22 cellular contexts compared by ENCODE assay signal in the genomic region with DNA sequence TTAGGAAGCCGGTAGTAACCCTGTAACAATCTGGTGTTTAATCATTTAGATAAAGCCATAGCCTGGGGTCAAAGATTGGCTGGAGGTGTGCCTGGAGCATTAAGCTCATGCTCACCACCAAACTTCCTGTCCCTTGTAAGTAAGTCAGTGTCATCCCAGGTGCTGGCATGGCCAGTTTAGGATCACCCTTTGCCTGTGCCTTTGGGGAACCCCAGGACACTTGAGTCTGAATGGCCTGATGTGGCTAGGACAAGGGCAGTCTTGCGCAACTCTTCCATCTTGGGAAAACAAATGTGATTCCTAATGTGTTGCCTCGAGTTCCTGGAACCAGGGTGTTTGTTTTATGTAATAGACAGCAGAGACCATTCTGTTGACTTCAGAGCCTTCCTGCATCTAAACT.
DNase-seq lines count a peak whose midpoint lies in the region; ATAC-seq, FAIRE-seq and TF ChIP-seq lines count a peak whose summit lies in the region.
"Had no signal": no experiment of that assay in that cellular context is flagged by ENCODE, and none has a peak within 500 bp of the region (broad histone marks: within the 10 kb centered on the region; RNA-seq: fewer than 3 reads in every experiment).

No MANE protein-coding gene starts in this region.

- no TSS peak for BruUV-seq in HCT116 (replicated peaks; lab: Mats Ljungman, UMichigan)

- peaks cover 0 to 9% of the 10 kb centered on the region in 2 experiments; a peak in 2 of 4 replicates for H3K9me3 ChIP-seq in HCT116 (ENCODE audit: control insufficient read depth in 1 of 2, insufficient read depth in 1 of 2, low read depth in 1 of 2, low read length in 2 of 2)
- H3K9me3 ChIP-seq in sigmoid colon = no peaks in the 10 kb centered on the region

- no peak overlapping the region for H3K27ac Mint-ChIP-seq in stimulated activated naive B cell treated with anti-CD40 and anti-IgM and Interleukin-4, amounts not matched to agents 10 μg/mL and 1 μg/mL and 100 μg/mL, for 72 hours
- H3K27ac Mint-ChIP-seq: activated CD4-positive, alpha-beta T cell treated with anti-CD3 and anti-CD28 coated beads for 36 hours; activated T-helper 2 cell treated with anti-CD3 and anti-CD28 coated beads, Interferon-gamma antibody, Interleukin-2, Interleukin-4, amounts not matched to agents 10 μg/mL and 5 μg/mL and 100 μg/mL, durations not matched to agents 14 hours and 24 hours and 36 hours; HFFc6; natural killer cell had no signal

- DNase-seq in HCT116 (ENCODE audit: low read depth, low spot score) (no peak), bronchial epithelial cell (ENCODE audit: low read depth) (no peak), left colon (no peak), sigmoid colon (no peak), GF-D8 (lab: John Stamatoyannopoulos, UW) (no peak), AML-193 (lab: John Stamatoyannopoulos, UW) (no peak)
- no peak for DNase-seq in stimulated activated naive B cell treated with anti-CD40 and anti-IgM and Interleukin-4, amounts not matched to agents 10 μg/mL and 1 μg/mL and 100 μg/mL, for 72 hours
- DNase-seq: activated CD4-positive, alpha-beta T cell treated with anti-CD3 and anti-CD28 coated beads for 36 hours; CD8-positive, alpha-beta memory T cell; DND-41; erythroblast; HFFc6; natural killer cell; NCI-H1048; NCI-H2081; NCI-H446; spleen; stimulated activated CD4-positive, alpha-beta T cell treated with anti-CD3 and anti-CD28 coated beads, Interleukin-4, amount 100 ng/mL, for 4 hours had no signal

- TF ChIP-seq POLR2A in HCT116 (IDR thresholded peaks at IDR 0.05; ENCODE audit: borderline replicate concordance, extremely low read depth, insufficient read depth, insufficient read length) (no peak), sigmoid colon (IDR thresholded peaks at IDR 0.05) (no peak)

- CTCF ChIA-PET in HCT116 (lab: Charles Lee) = no interaction called here

- RAD21 ChIA-PET in HCT116 (lab: Charles Lee; ENCODE audit: low non-redundant PET in 1 of 2, low total read pairs in 2 of 2, uncharacterized antibody in 2 of 2, unreplicated experiment in 2 of 2) = no interaction called here

- TF ChIP-seq EP300 in sigmoid colon (IDR thresholded peaks at IDR 0.05) = no peak

- H3K9ac ChIP-seq in HCT116 (ENCODE audit: low read length) = no peak overlapping the region
- H3K9ac ChIP-seq: KMS-11 had no signal

- H3K4me2 ChIP-seq in HCT116 (ENCODE audit: low read length) = no peak overlapping the region
- H3K4me2 ChIP-seq: KMS-11 had no signal

- H3K27me3 ChIP-seq in HCT116 (ENCODE audit: insufficient read depth, low read length) (no peaks in the 10 kb centered on the region), bronchial epithelial cell (ENCODE audit: control insufficient read depth, insufficient read depth, low read length) (no peaks in the 10 kb centered on the region), sigmoid colon (no peaks in the 10 kb centered on the region)
- H3K27me3 ChIP-seq: spleen had no signal

- H4K20me1 ChIP-seq in HCT116 (ENCODE audit: insufficient read depth) = no peaks in the 10 kb centered on the region

- H3K36me3 ChIP-seq in HCT116 (ENCODE audit: control insufficient read depth in 1 of 2, insufficient read depth in 2 of 2, low read length in 2 of 2) (no peaks in the 10 kb centered on the region), bronchial epithelial cell (ENCODE audit: control insufficient read depth, insufficient read depth, low read length) (no peaks in the 10 kb centered on the region), sigmoid colon (no peaks in the 10 kb centered on the region)

- FAIRE-seq in bronchial epithelial cell (lab: Jason Lieb, UNC) = peak; percentile 58
- FAIRE-seq: GM18507 had no signal

- peaks cover 17 to 34% of the 10 kb centered on the region in 2 donors for H3K36me3 Mint-ChIP-seq in stimulated activated naive B cell treated with anti-CD40 and anti-IgM and Interleukin-4, amounts not matched to agents 10 μg/mL and 1 μg/mL and 100 μg/mL, for 72 hours
- H3K36me3 Mint-ChIP-seq: natural killer cell had no signal

- peaks cover 4 to 5% of the 10 kb centered on the region in 2 donors for H3K9me3 Mint-ChIP-seq in stimulated activated naive B cell treated with anti-CD40 and anti-IgM and Interleukin-4, amounts not matched to agents 10 μg/mL and 1 μg/mL and 100 μg/mL, for 72 hours
- H3K9me3 Mint-ChIP-seq: CD8-positive, alpha-beta memory T cell; natural killer cell had no signal

- H3K9me2 ChIP-seq in HCT116 (ENCODE audit: insufficient read depth) = no peaks in the 10 kb centered on the region

- no peak overlapping the region for H3K4me3 Mint-ChIP-seq in stimulated activated naive B cell treated with anti-CD40 and anti-IgM and Interleukin-4, amounts not matched to agents 10 μg/mL and 1 μg/mL and 100 μg/mL, for 72 hours
- H3K4me3 Mint-ChIP-seq: activated CD4-positive, alpha-beta T cell treated with anti-CD3 and anti-CD28 coated beads for 36 hours; CD8-positive, alpha-beta memory T cell; HFFc6; natural killer cell had no signal

- H3K4me3 ChIP-seq in HCT116 (replicated peaks in 1 of 2; ENCODE audit: low read depth in 1 of 2, low read length in 2 of 2) (no peak overlapping the region), bronchial epithelial cell (ENCODE audit: low read depth, low read length) (no peak overlapping the region), sigmoid colon (no peak overlapping the region)
- H3K4me3 ChIP-seq: spleen had no signal

- POLR2A ChIA-PET in HCT116 (lab: Charles Lee) = no interaction called here

- WGBS in sigmoid colon, 2 donors = 39 to 69% methylated on average over 3 of the region's 3 CpGs

- intact Hi-C loops in HCT116 (cut with micrococcal nuclease) (no loop called here), left colon (cut with DNase I, micrococcal nuclease) (no loop called here), sigmoid colon (cut with DNase I) (no loop called here)

- no peak overlapping the region for H3K27ac ChIP-seq in HCT116 (ENCODE audit: low read depth, low read length)
- H3K27ac ChIP-seq in sigmoid colon = peak overlapping the region in 3 of 4 donors; percentile 20 to 60 (median 36)
- H3K27ac ChIP-seq: KMS-11 had no signal

- no peaks in the 10 kb centered on the region for H3K27me3 Mint-ChIP-seq in stimulated activated naive B cell treated with anti-CD40 and anti-IgM and Interleukin-4, amounts not matched to agents 10 μg/mL and 1 μg/mL and 100 μg/mL, for 72 hours
- H3K27me3 Mint-ChIP-seq: activated CD4-positive, alpha-beta T cell treated with anti-CD3 and anti-CD28 coated beads for 36 hours; CD8-positive, alpha-beta memory T cell had no signal

- no peak for TF ChIP-seq RAD21 in HCT116 (IDR thresholded peaks at IDR 0.05; ENCODE audit: low read depth)

- H3K79me2 ChIP-seq in HCT116 (ENCODE audit: insufficient read depth, low read length) = no peaks in the 10 kb centered on the region

- ATAC-seq in HCT116 (no peak), left colon (peak; percentile 86), HG03175 (IDR thresholded peaks at IDR 0.05; ENCODE audit: unreplicated experiment) (no peak)
- ATAC-seq in stimulated activated naive B cell treated with anti-CD40 and anti-IgM and Interleukin-4, amounts not matched to agents 10 μg/mL and 1 μg/mL and 100 μg/mL, for 72 hours (replicated peaks) = no peak
- ATAC-seq: activated CD4-positive, alpha-beta T cell treated with anti-CD3 and anti-CD28 coated beads for 36 hours; natural killer cell had no signal

- no peak overlapping the region for H2AFZ ChIP-seq in HCT116 (ENCODE audit: low read depth, low read length, poor library complexity, severe bottlenecking)

- peaks cover 27 to 42% of the 10 kb centered on the region in 2 donors for H3K4me1 Mint-ChIP-seq in stimulated activated naive B cell treated with anti-CD40 and anti-IgM and Interleukin-4, amounts not matched to agents 10 μg/mL and 1 μg/mL and 100 μg/mL, for 72 hours

- no peaks in the 10 kb centered on the region for H3K4me1 ChIP-seq in HCT116 (ENCODE audit: control insufficient read depth in 1 of 2, insufficient read depth in 2 of 2, low read length in 2 of 2)
- peaks cover 0 to 45% (median 34%) of the 10 kb centered on the region in 4 donors for H3K4me1 ChIP-seq in sigmoid colon

- TF ChIP-seq CTCF in HCT116 (IDR thresholded peaks at IDR 0.05 in 2 of 3, conservative IDR thresholded peaks at IDR 0.05 in 1 of 3; ENCODE audit: borderline replicate concordance in 1 of 3, insufficient read depth in 1 of 3, low read depth in 2 of 3, low read length in 2 of 3) (no peak), bronchial epithelial cell (IDR thresholded peaks at IDR 0.05; ENCODE audit: insufficient read depth, low read length, severe bottlenecking) (no peak), sigmoid colon (IDR thresholded peaks at IDR 0.05) (no peak)

TF ChIP-seq in HCT116, 20 proteins besides CTCF, POLR2A, EP300 and RAD21:
- TF ChIP-seq EZH2phosphoT487 (IDR thresholded peaks at IDR 0.05; ENCODE audit: borderline replicate concordance) = no peak
- TF ChIP-seq, protein P1, sequence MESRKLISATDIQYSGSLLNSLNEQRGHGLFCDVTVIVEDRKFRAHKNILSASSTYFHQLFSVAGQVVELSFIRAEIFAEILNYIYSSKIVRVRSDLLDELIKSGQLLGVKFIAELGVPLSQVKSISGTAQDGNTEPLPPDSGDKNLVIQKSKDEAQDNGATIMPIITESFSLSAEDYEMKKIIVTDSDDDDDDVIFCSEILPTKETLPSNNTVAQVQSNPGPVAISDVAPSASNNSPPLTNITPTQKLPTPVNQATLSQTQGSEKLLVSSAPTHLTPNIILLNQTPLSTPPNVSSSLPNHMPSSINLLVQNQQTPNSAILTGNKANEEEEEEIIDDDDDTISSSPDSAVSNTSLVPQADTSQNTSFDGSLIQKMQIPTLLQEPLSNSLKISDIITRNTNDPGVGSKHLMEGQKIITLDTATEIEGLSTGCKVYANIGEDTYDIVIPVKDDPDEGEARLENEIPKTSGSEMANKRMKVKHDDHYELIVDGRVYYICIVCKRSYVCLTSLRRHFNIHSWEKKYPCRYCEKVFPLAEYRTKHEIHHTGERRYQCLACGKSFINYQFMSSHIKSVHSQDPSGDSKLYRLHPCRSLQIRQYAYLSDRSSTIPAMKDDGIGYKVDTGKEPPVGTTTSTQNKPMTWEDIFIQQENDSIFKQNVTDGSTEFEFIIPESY (IDR thresholded peaks at IDR 0.05; ENCODE audit: extremely low read depth, insufficient replicate concordance, low read length) = no peak
- TF ChIP-seq CEBPB (IDR thresholded peaks at IDR 0.05; ENCODE audit: low read depth) = peak; percentile 79
- TF ChIP-seq JUND (IDR thresholded peaks at IDR 0.05) = no peak
